Comparison of ENCODE assay signal across 13 cellular contexts in the genomic region with DNA sequence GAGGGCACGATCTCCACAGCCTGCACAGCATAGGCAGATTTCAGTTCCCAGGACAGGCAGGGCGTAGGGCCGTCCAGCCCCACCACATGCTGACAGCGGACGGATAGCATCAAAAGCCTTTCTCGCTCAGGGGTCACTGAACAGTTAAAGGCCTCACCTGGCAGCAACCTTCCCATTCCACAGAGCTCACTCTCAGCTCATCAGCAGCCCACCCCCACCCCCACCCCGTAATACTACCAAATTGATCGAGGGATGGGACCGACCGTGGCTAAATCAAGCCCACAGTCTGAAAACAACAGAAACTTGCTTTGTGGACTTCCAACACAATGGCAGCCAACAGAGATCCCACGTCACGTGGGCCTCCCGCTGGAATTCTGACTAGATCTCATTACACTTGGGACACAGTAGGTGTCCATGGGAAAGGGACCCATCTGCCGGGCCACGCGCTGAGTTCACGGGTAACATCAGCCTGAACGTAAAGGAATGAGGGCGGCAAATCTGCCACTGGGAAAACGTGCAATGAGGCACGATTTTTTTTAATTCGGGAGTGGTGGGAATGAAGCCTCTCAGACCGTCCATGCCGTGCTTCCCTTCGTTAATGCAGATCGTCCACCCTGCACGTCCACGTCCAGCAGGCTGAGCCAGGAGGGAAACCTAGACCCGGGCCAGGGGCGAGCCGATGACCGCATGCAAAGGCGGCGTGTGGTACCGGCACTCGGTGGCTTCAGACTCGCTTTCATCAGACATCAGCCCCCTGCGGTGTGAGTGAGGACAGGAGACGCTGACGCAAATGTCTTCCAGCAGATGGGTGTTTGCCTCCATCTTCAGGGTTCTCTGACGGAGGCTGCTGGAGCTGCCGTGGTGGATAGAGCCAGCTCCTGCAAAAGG.
DNase-seq lines count a peak whose midpoint lies in the region; ATAC-seq and TF ChIP-seq lines count a peak whose summit lies in the region.
"Had no signal": no experiment of that assay in that cellular context is flagged by ENCODE, and none has a peak within 500 bp of the region (broad histone marks: within the 10 kb centered on the region; RNA-seq: fewer than 3 reads in every experiment).

No MANE protein-coding gene starts in this region.

- H3K27ac Mint-ChIP-seq in H9, result peak overlapping the region; percentile 4 to 74 (median 70); a peak in 4 of 7 replicates
- H3K27ac Mint-ChIP-seq in chondrocyte (ENCODE audit: unreplicated experiment), result no peak overlapping the region
- H3K27ac Mint-ChIP-seq in natural killer cell, result peak overlapping the region; percentile 58 to 77
- H3K27ac Mint-ChIP-seq: activated T-helper 2 cell treated with anti-CD3 and anti-CD28 coated beads, Interferon-gamma antibody, Interleukin-2, Interleukin-4, amounts not matched to agents 10 μg/mL and 5 μg/mL and 100 μg/mL, durations not matched to agents 14 hours and 24 hours and 36 hours had no signal

- H2BK12ac ChIP-seq in H9 (ENCODE audit: insufficient read length, low read depth, low read length), result no peak overlapping the region

- no peak overlapping the region for H3K23ac ChIP-seq in H9 (ENCODE audit: insufficient read length, low read depth, low read length)

- no peak overlapping the region for H2BK20ac ChIP-seq in H9 (ENCODE audit: low read depth, low read length, poor library complexity, severe bottlenecking)

- no peak overlapping the region for H2BK120ac ChIP-seq in H9 (ENCODE audit: low read depth, low read length, poor library complexity, severe bottlenecking)

- H4K5ac ChIP-seq in H9 (ENCODE audit: insufficient read length, low read depth, low read length), result no peak overlapping the region

- no peak for TF ChIP-seq CTCF in H9 (conservative IDR thresholded peaks at IDR 0.05)
- no peak for TF ChIP-seq CTCF in chondrocyte (IDR thresholded peaks at IDR 0.05)
- no peak for TF ChIP-seq CTCF in natural killer cell (IDR thresholded peaks at IDR 0.05)

- peaks cover 11 to 28% of the 10 kb centered on the region in 2 experiments for H3K4me1 Mint-ChIP-seq in H9
- no peaks in the 10 kb centered on the region for H3K4me1 Mint-ChIP-seq in chondrocyte (ENCODE audit: low read depth)
- H3K4me1 Mint-ChIP-seq in natural killer cell, result peaks cover 7 to 8% of the 10 kb centered on the region in 2 donors

- no peak overlapping the region for H3K9ac ChIP-seq in H9 (ENCODE audit: extremely low read depth, insufficient read length, low read length)

- H3K9me3 Mint-ChIP-seq in H9 (no peaks in the 10 kb centered on the region), chondrocyte (ENCODE audit: low read depth) (no peaks in the 10 kb centered on the region), natural killer cell (no peaks in the 10 kb centered on the region)
- H3K9me3 Mint-ChIP-seq: activated T-helper 2 cell treated with anti-CD3 and anti-CD28 coated beads, Interferon-gamma antibody, Interleukin-2, Interleukin-4, amounts not matched to agents 10 μg/mL and 5 μg/mL and 100 μg/mL, durations not matched to agents 14 hours and 24 hours and 36 hours had no signal

- H3K9me3 ChIP-seq in H9 (ENCODE audit: control insufficient read depth, low read depth, low read length), result no peaks in the 10 kb centered on the region

- no peaks in the 10 kb centered on the region for H4K20me1 ChIP-seq in H9 (ENCODE audit: control insufficient read depth, insufficient read depth, insufficient read length)

- no peak overlapping the region for H3K4ac ChIP-seq in H9 (ENCODE audit: low read depth, low read length)

- H4K91ac ChIP-seq in H9 (ENCODE audit: insufficient read length, low read depth, low read length), result no peak overlapping the region

- H3K27me3 Mint-ChIP-seq in H9 (ENCODE audit: low read depth), result no peaks in the 10 kb centered on the region; the same call in 1 of the 2 replicates
- no peaks in the 10 kb centered on the region for H3K27me3 Mint-ChIP-seq in chondrocyte (ENCODE audit: low read depth)
- H3K27me3 Mint-ChIP-seq in natural killer cell (ENCODE audit: low read depth in 2 of 2), result no peaks in the 10 kb centered on the region
- H3K27me3 Mint-ChIP-seq: progenitor cell of endocrine pancreas had no signal

- H3K4me2 ChIP-seq in H9 (ENCODE audit: insufficient read depth, insufficient read length, low read length), result no peak overlapping the region

- H3K79me2 ChIP-seq in H9 (ENCODE audit: insufficient read depth, low read length), result no peaks in the 10 kb centered on the region

- no CpG with 5 or more reads among the region's 42 CpGs for WGBS in H9 (ENCODE audit: extremely low coverage, insufficient read length, low lambda C conversion rate)

- H3K36me3 Mint-ChIP-seq in H9 (ENCODE audit: insufficient read depth in 1 of 3, low read depth in 3 of 3) (peaks cover 40 to 70% (median 64%) of the 10 kb centered on the region in 3 experiments), chondrocyte (ENCODE audit: low read depth) (peaks cover 35% of the 10 kb centered on the region), natural killer cell (no peaks in the 10 kb centered on the region)

- no peaks in the 10 kb centered on the region for H3K27me3 ChIP-seq in H9 (ENCODE audit: insufficient read depth, low read length)

- H3K18ac ChIP-seq in H9 (ENCODE audit: insufficient read length, low read depth, low read length), result no peak overlapping the region

- no peaks in the 10 kb centered on the region for H3K4me1 ChIP-seq in H9 (ENCODE audit: insufficient read depth, low read length)

- H4K8ac ChIP-seq in H9 (replicated peaks; ENCODE audit: insufficient read length, low read depth, low read length), result no peak overlapping the region

- H3K14ac ChIP-seq in H9 (ENCODE audit: insufficient read depth, low read length), result no peak overlapping the region

- H3K79me1 ChIP-seq in H9 (ENCODE audit: insufficient read depth, low read depth, low read length, poor library complexity, severe bottlenecking), result no peaks in the 10 kb centered on the region

- no peak overlapping the region for H2BK15ac ChIP-seq in H9 (ENCODE audit: low read depth, low read length)

- intact Hi-C loops in natural killer cell (cut with micrococcal nuclease), result no loop called here

- H3T11ph ChIP-seq in H9 (ENCODE audit: low read length), result no peak overlapping the region

- no peak for ATAC-seq in natural killer cell
- ATAC-seq in HG03520 (IDR thresholded peaks at IDR 0.05; ENCODE audit: unreplicated experiment), result no peak

- H3K4me3 Mint-ChIP-seq in H9, result no peak overlapping the region
- H3K4me3 Mint-ChIP-seq in chondrocyte (ENCODE audit: unreplicated experiment), result no peak overlapping the region
- peak overlapping the region; percentile 58 for H3K4me3 Mint-ChIP-seq in natural killer cell

- no peak overlapping the region for H2BK5ac ChIP-seq in H9 (ENCODE audit: insufficient read length, low read length)

- no peak overlapping the region for H2AFZ ChIP-seq in H9 (ENCODE audit: low read length)

- no peak overlapping the region for H3K56ac ChIP-seq in H9 (ENCODE audit: insufficient read length, low read depth, low read length)

- no peaks in the 10 kb centered on the region for H3K23me2 ChIP-seq in H9 (ENCODE audit: insufficient read length, low read depth, low read length, poor library complexity, severe bottlenecking)

- DNase-seq in 8988T (peak; percentile 6), H9 (peak; percentile 31), chondrocyte (ENCODE audit: low spot score) (peak; percentile 81), natural killer cell (no peak), NCI-H1092 (lab: John Stamatoyannopoulos, UW) (no peak), mucosa of gallbladder (ENCODE audit: low spot score) (no peak), activated T-cell treated with anti-CD3 and anti-CD28 coated beads for 4 hours (no peak)
- DNase-seq: mesendoderm, NCI-H2107 had no signal

- H2AK5ac ChIP-seq in H9 (ENCODE audit: insufficient read length, low read length), result no peak overlapping the region

- no peak overlapping the region for H3K27ac ChIP-seq in H9 (ENCODE audit: insufficient read length, low read depth, low read length)
- H3K27ac ChIP-seq: SK-N-MC had no signal

Comparison
In these comparisons a context has a peak if more than half of its experiments do, and no peak if none do; other contexts are left out.
1. DNase-seq: peak in 8988T (single experiment), H9 (single experiment) and chondrocyte (single experiment); none in natural killer cell (single experiment), NCI-H1092 (single experiment), mucosa of gallbladder (single experiment) and activated T-cell treated with anti-CD3 and anti-CD28 coated beads for 4 hours (single experiment).